1 cellular context compared by ENCODE assay signal in genomic region chr4:26175016-26175786, GRCh38.
TF ChIP-seq lines count a peak whose summit lies in the region.

No MANE protein-coding gene starts in this region.

TF ChIP-seq in GM12878, 131 proteins besides CTCF, POLR2A, EP300 and RAD21 (continued from another document and continues in another):
- TF ChIP-seq IKZF1 (conservative IDR thresholded peaks at IDR 0.05) (peak; percentile 75), RELA (IDR thresholded peaks at IDR 0.05; ENCODE audit: borderline replicate concordance, partially characterized antibody) (peak; percentile 91), ZNF217 (IDR thresholded peaks at IDR 0.05) (no peak), CREB1 (IDR thresholded peaks at IDR 0.05; ENCODE audit: low read depth) (peak; percentile 47; the same call in 1 of the 2 replicates), EGR1 (IDR thresholded peaks at IDR 0.05; ENCODE audit: borderline replicate concordance in 1 of 2, low read depth in 2 of 2, low read length in 2 of 2) (no peak), CBX3 (IDR thresholded peaks at IDR 0.05; ENCODE audit: borderline replicate concordance, low read depth) (no peak), BRCA1 (IDR thresholded peaks at IDR 0.05; ENCODE audit: low read depth, low read length) (no peak), BCL11A (IDR thresholded peaks at IDR 0.05; ENCODE audit: low read depth, low read length) (peak; percentile 83), BMI1 (IDR thresholded peaks at IDR 0.05; ENCODE audit: borderline replicate concordance) (no peak), IKZF2 (IDR thresholded peaks at IDR 0.05) (peak; percentile 70 to 78; a peak in 3 of 4 replicates), PAX5 (IDR thresholded peaks at IDR 0.05; ENCODE audit: borderline replicate concordance, low read depth, low read length) (peak; percentile 77; the same call in 1 of the 2 replicates), NRF1 (conservative IDR thresholded peaks at IDR 0.05; ENCODE audit: low read depth, low read length) (no peak), ETV6 (conservative IDR thresholded peaks at IDR 0.05 in 1 of 2, IDR thresholded peaks at IDR 0.05 in 1 of 2; ENCODE audit: borderline replicate concordance in 1 of 2, low read depth in 1 of 2) (peak in 1 of 2 experiments; percentile 61; a peak in 1 of 4 replicates), MTA2 (IDR thresholded peaks at IDR 0.05; ENCODE audit: low read depth) (peak; percentile 66; the same call in 1 of the 2 replicates), RB1 (IDR thresholded peaks at IDR 0.05; ENCODE audit: borderline replicate concordance) (no peak), RBBP5 (conservative IDR thresholded peaks at IDR 0.05) (no peak), RELB (IDR thresholded peaks at IDR 0.05; ENCODE audit: low read depth) (peak; percentile 88), LARP7 (IDR thresholded peaks at IDR 0.05) (no peak), TCF12 (IDR thresholded peaks at IDR 0.05; ENCODE audit: low read depth, low read length) (0 out of 2 replicates have a peak, but pooled peaks have one; percentile 54), IRF3 (IDR thresholded peaks at IDR 0.05) (no peak), MLLT1 (IDR thresholded peaks at IDR 0.05) (no peak), SMAD1 (IDR thresholded peaks at IDR 0.05; ENCODE audit: low read depth, partially characterized antibody) (no peak), RFX5 (IDR thresholded peaks at IDR 0.05; ENCODE audit: low read depth, low read length) (no peak), CEBPB (IDR thresholded peaks at IDR 0.05; ENCODE audit: borderline replicate concordance in 1 of 2, low read depth in 2 of 2, low read length in 2 of 2) (no peak), BHLHE40 (IDR thresholded peaks at IDR 0.05; ENCODE audit: borderline replicate concordance in 1 of 2, low read depth in 2 of 2, low read length in 1 of 2) (peak; percentile 68 to 70; a peak in 3 of 4 replicates), PAX8 (IDR thresholded peaks at IDR 0.05) (no peak), SMAD5 (IDR thresholded peaks at IDR 0.05; ENCODE audit: low read depth) (no peak), ZBTB40 (IDR thresholded peaks at IDR 0.05; ENCODE audit: borderline replicate concordance) (no peak), ZSCAN29 (IDR thresholded peaks at IDR 0.05) (no peak), MXI1 (IDR thresholded peaks at IDR 0.05; ENCODE audit: low read depth, low read length) (no peak), REST (IDR thresholded peaks at IDR 0.05; ENCODE audit: low read depth, low read length) (no peak), ESRRA (IDR thresholded peaks at IDR 0.05; ENCODE audit: low read length) (no peak), EZH2 (IDR thresholded peaks at IDR 0.05; ENCODE audit: borderline replicate concordance, control insufficient read depth, low read depth, low read length) (no peak), TAF1 (IDR thresholded peaks at IDR 0.05; ENCODE audit: borderline replicate concordance, low read depth, low read length) (0 out of 2 replicates have a peak, but pooled peaks have one; percentile 16), ZNF384 (IDR thresholded peaks at IDR 0.05; ENCODE audit: borderline replicate concordance, low read depth, low read length) (no peak), PBX3 (IDR thresholded peaks at IDR 0.05; ENCODE audit: insufficient replicate concordance, low read depth, low read length) (no peak), POU2F2 (IDR thresholded peaks at IDR 0.05; ENCODE audit: borderline replicate concordance, low read depth, low read length) (0 out of 3 replicates have a peak, but pooled peaks have one; percentile 25), POLR2AphosphoS2 (IDR thresholded peaks at IDR 0.05; ENCODE audit: low read depth, low read length) (no peak), SREBF1 (IDR thresholded peaks at IDR 0.05; ENCODE audit: low read length) (no peak), ZBTB4 (CRISPR knock-in tag; IDR thresholded peaks at IDR 0.05) (no peak), E2F8 (IDR thresholded peaks at IDR 0.05; ENCODE audit: low read depth, partially characterized antibody) (no peak), SPI1 (IDR thresholded peaks at IDR 0.05; ENCODE audit: borderline replicate concordance, insufficient read depth, low read depth, low read length) (no peak), KAT2A (conservative IDR thresholded peaks at IDR 0.05; ENCODE audit: control insufficient read depth, low read depth, low read length) (no peak)
